In the genomic region with DNA sequence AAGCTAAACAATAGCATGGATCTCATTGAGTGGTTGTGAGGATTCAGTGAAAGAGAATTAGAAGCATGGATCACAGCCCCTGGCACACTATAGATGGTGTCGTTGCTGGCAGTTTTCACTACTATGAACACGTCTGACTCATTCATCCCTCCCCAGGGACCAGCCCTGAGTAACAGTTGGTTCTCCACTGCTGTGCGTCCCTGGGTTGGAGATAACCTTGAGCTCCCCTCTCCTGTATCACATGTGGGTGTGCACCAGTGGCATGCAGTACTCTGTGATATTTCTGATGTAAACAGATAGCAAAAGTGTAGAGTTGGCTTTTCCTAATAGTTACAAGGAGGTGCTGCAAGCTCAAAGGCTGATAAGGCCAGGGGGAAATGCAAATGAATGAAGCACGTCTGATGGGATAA, we compare ENCODE assay signal across 9 cellular contexts. TPM values are rescaled to one million over a fixed set of nuclear protein-coding genes. Genes with fewer than 3 reads are reported as not detected.
DNase-seq lines count a peak whose midpoint lies in the region; ATAC-seq lines count a peak whose summit lies in the region.
"Had no signal": no experiment of that assay in that cellular context is flagged by ENCODE, and none has a peak within 500 bp of the region (broad histone marks: within the 10 kb centered on the region; RNA-seq: fewer than 3 reads in every experiment).

No MANE protein-coding gene starts in this region.

- H3K27ac Mint-ChIP-seq in activated T-cell treated with anti-CD3 and anti-CD28 coated beads, Interleukin-2, amount 50 U/mL, for 72 hours: peak overlapping the region; percentile 23
- H3K27ac Mint-ChIP-seq in stimulated activated memory B cell treated with anti-CD40 and anti-IgM and Interleukin-4, amounts not matched to agents 10 μg/mL and 1 μg/mL and 100 μg/mL, for 72 hours: peak overlapping the region; percentile 16

- peak in 1 of 2 donors; percentile 56 for DNase-seq in activated T-cell treated with anti-CD3 and anti-CD28 coated beads, Interleukin-2, amount 50 U/mL, for 72 hours
- DNase-seq in activated T-cell treated with anti-CD3 and anti-CD28 coated beads for 4 hours (no peak), astrocyte of the hippocampus (ENCODE audit: low read depth, low spot score) (peak; percentile 27), cortex of kidney (lab: John Stamatoyannopoulos, UW) (no peak), NCI-H1436 (lab: John Stamatoyannopoulos, UW) (no peak), head of caudate nucleus (no peak)

- intact Hi-C loops in head of caudate nucleus (cut with DNase I): no loop called here

- H3K27me3 Mint-ChIP-seq in activated T-cell treated with anti-CD3 and anti-CD28 coated beads, Interleukin-2, amount 50 U/mL, for 72 hours (ENCODE audit: low read depth): no peaks in the 10 kb centered on the region
- peaks cover 4% of the 10 kb centered on the region for H3K27me3 Mint-ChIP-seq in stimulated activated memory B cell treated with anti-CD40 and anti-IgM and Interleukin-4, amounts not matched to agents 10 μg/mL and 1 μg/mL and 100 μg/mL, for 72 hours

- H3K4me1 Mint-ChIP-seq in activated T-cell treated with anti-CD3 and anti-CD28 coated beads, Interleukin-2, amount 50 U/mL, for 72 hours (ENCODE audit: low read depth): peaks cover 74% of the 10 kb centered on the region
- H3K4me1 Mint-ChIP-seq in stimulated activated memory B cell treated with anti-CD40 and anti-IgM and Interleukin-4, amounts not matched to agents 10 μg/mL and 1 μg/mL and 100 μg/mL, for 72 hours: peaks cover 30% of the 10 kb centered on the region

- peaks cover 0 to 3% of the 10 kb centered on the region in 2 donors for H3K36me3 Mint-ChIP-seq in activated T-cell treated with anti-CD3 and anti-CD28 coated beads, Interleukin-2, amount 50 U/mL, for 72 hours (ENCODE audit: insufficient read depth in 2 of 2)
- no peaks in the 10 kb centered on the region for H3K36me3 Mint-ChIP-seq in stimulated activated memory B cell treated with anti-CD40 and anti-IgM and Interleukin-4, amounts not matched to agents 10 μg/mL and 1 μg/mL and 100 μg/mL, for 72 hours

- ATAC-seq in activated T-cell treated with anti-CD3 and anti-CD28 coated beads, Interleukin-2, amount 50 U/mL, for 72 hours (replicated peaks in 1 of 2): peak; percentile 61 to 63
- peak; percentile 75 for ATAC-seq in HG03342 (IDR thresholded peaks at IDR 0.05; ENCODE audit: unreplicated experiment)
- peak; percentile 86 for ATAC-seq in stimulated activated memory B cell treated with anti-CD40 and anti-IgM and Interleukin-4, amounts not matched to agents 10 μg/mL and 1 μg/mL and 100 μg/mL, for 72 hours

- H3K9me3 Mint-ChIP-seq in activated T-cell treated with anti-CD3 and anti-CD28 coated beads, Interleukin-2, amount 50 U/mL, for 72 hours: no peaks in the 10 kb centered on the region
- no peaks in the 10 kb centered on the region for H3K9me3 Mint-ChIP-seq in stimulated activated memory B cell treated with anti-CD40 and anti-IgM and Interleukin-4, amounts not matched to agents 10 μg/mL and 1 μg/mL and 100 μg/mL, for 72 hours

- peak overlapping the region in 1 of 2 donors; percentile 31 for H3K4me3 Mint-ChIP-seq in activated T-cell treated with anti-CD3 and anti-CD28 coated beads, Interleukin-2, amount 50 U/mL, for 72 hours
- H3K4me3 Mint-ChIP-seq in stimulated activated memory B cell treated with anti-CD40 and anti-IgM and Interleukin-4, amounts not matched to agents 10 μg/mL and 1 μg/mL and 100 μg/mL, for 72 hours: no peak overlapping the region

RNA-seq across cellular contexts. Expression of a gene that starts 8.8 kb away (rescaled TPM):
- 100 to 1,000 TPM; 162 to 190 TPM for total RNA-seq in activated T-cell treated with anti-CD3 and anti-CD28 coated beads, Interleukin-2, amount 50 U/mL, for 72 hours
- total RNA-seq: renal cortical epithelial cell had no signal
